In genomic region chr19:10334340-10335148, GRCh38 we compare ENCODE assay signal across 8 cellular contexts. TPM values are rescaled to one million over a fixed set of nuclear protein-coding genes. Genes with fewer than 3 reads are reported as not detected.
DNase-seq lines count a peak whose midpoint lies in the region; ATAC-seq and TF ChIP-seq lines count a peak whose summit lies in the region.

No MANE protein-coding gene starts in this region.

- DNase-seq in GM23338 (ENCODE audit: low spot score) (peak; percentile 95), NCI-H748 (lab: John Stamatoyannopoulos, UW; ENCODE audit: unreplicated experiment) (peak; percentile 68), fibroblast of the aortic adventitia (ENCODE audit: low read depth) (peak; percentile 93), suprapubic skin (ENCODE audit: low spot score in 2 of 2) (peak; percentile 97 to 98), NCI-H524 (lab: John Stamatoyannopoulos, UW) (no peak)
- DNase-seq in activated T-cell treated with anti-CD3 and anti-CD28 coated beads, Interleukin-2, amount 50 U/mL, for 4 hours: no peak
- peak in 6 of 9 donors; percentile 15 to 64 (median 22) for DNase-seq in naive thymus-derived CD4-positive, alpha-beta T cell

- H3K27ac Mint-ChIP-seq in GM23338: no peak overlapping the region
- H3K27ac Mint-ChIP-seq in naive thymus-derived CD4-positive, alpha-beta T cell: peak overlapping the region in 6 of 9 donors; percentile 38 to 96 (median 76)

- intact Hi-C loops in naive thymus-derived CD4-positive, alpha-beta T cell (cut with micrococcal nuclease): loop anchor here (5.0 kb wide), 3 partner anchors 62 to 233 kb away; partner anchors contain the start of genes CDKN2D (in 1 of the 2), ICAM1 (in 1 of the 2) and KRI1 (in 1 of the 2)

- TF ChIP-seq CTCF in 22Rv1 (IDR thresholded peaks at IDR 0.05) (peak; percentile 28; the same call in 1 of the 2 replicates), GM23338 (conservative IDR thresholded peaks at IDR 0.05; ENCODE audit: low read depth in 2 of 2) (peak in 1 of 2 experiments; percentile 21; a peak in 3 of 4 replicates), fibroblast of the aortic adventitia (IDR thresholded peaks at IDR 0.05; ENCODE audit: insufficient read depth, low read length) (peak; percentile 7), suprapubic skin (IDR thresholded peaks at IDR 0.05) (no peak)

- POLR2A ChIA-PET in naive thymus-derived CD4-positive, alpha-beta T cell (lab: Charles Lee): interaction anchor here (0.6 to 2.5 kb wide), 7 partner anchors 11 to 1845 kb away, joined by 3 to 11 read pairs (median 6); partner anchors contain the start of genes FDX2, ICAM1 and TYK2

- 7% methylated on average over 20 of the region's 51 CpGs for WGBS in suprapubic skin

- H3K4me1 Mint-ChIP-seq in GM23338: peaks cover 19% of the 10 kb centered on the region
- peaks cover 40% of the 10 kb centered on the region for H3K4me1 Mint-ChIP-seq in activated T-cell treated with anti-CD3 and anti-CD28 coated beads, Interleukin-2, amount 50 U/mL, for 4 hours (ENCODE audit: low read depth)
- H3K4me1 Mint-ChIP-seq in naive thymus-derived CD4-positive, alpha-beta T cell: peaks cover 17 to 61% (median 45%) of the 10 kb centered on the region in 7 donors

- ATAC-seq in GM23338: peak; percentile 66
- no peak for ATAC-seq in activated T-cell treated with anti-CD3 and anti-CD28 coated beads, Interleukin-2, amount 50 U/mL, for 4 hours
- ATAC-seq in naive thymus-derived CD4-positive, alpha-beta T cell: no peak

- CTCF ChIA-PET in naive thymus-derived CD4-positive, alpha-beta T cell (lab: Charles Lee): interaction anchor here (0.7 to 1.1 kb wide), 2 partner anchors 53 to 227 kb away, joined by 3 read pairs; no protein-coding TSS in a partner anchor

- peaks cover 15% of the 10 kb centered on the region for H3K36me3 Mint-ChIP-seq in GM23338 (ENCODE audit: low read depth)
- H3K36me3 Mint-ChIP-seq in activated T-cell treated with anti-CD3 and anti-CD28 coated beads, Interleukin-2, amount 50 U/mL, for 4 hours (ENCODE audit: insufficient read depth): peaks cover 8% of the 10 kb centered on the region
- H3K36me3 Mint-ChIP-seq in naive thymus-derived CD4-positive, alpha-beta T cell: peaks cover 0 to 25% (median 0%) of the 10 kb centered on the region in 5 donors

- 0 out of 2 replicates have a peak, but pooled peaks cover 2% of the 10 kb centered on the region for H3K36me3 ChIP-seq in GM23338 (ENCODE audit: insufficient read depth)
- H3K36me3 ChIP-seq in naive thymus-derived CD4-positive, alpha-beta T cell (ENCODE audit: control insufficient read depth in 2 of 3, insufficient read depth in 3 of 3, low read length in 3 of 3): peaks cover 4 to 53% (median 6%) of the 10 kb centered on the region in 3 experiments
- peaks cover 10% of the 10 kb centered on the region for H3K36me3 ChIP-seq in suprapubic skin

- H3K4me3 ChIP-seq in GM23338 (peak overlapping the region; percentile 99), fibroblast of the aortic adventitia (ENCODE audit: low read depth, low read length) (peak overlapping the region; percentile 88), suprapubic skin (peak overlapping the region; percentile 85)
- H3K4me3 ChIP-seq in naive thymus-derived CD4-positive, alpha-beta T cell (ENCODE audit: low read length): no peak overlapping the region

- no peak for TF ChIP-seq EP300 in suprapubic skin (IDR thresholded peaks at IDR 0.05)

- peak overlapping the region; percentile 98 for H3K4me3 Mint-ChIP-seq in GM23338
- H3K4me3 Mint-ChIP-seq in activated T-cell treated with anti-CD3 and anti-CD28 coated beads, Interleukin-2, amount 50 U/mL, for 4 hours: peak overlapping the region; percentile 96
- H3K4me3 Mint-ChIP-seq in naive thymus-derived CD4-positive, alpha-beta T cell: peak overlapping the region in 9 of 10 donors; percentile 39 to 98 (median 66)

- H3K4me1 ChIP-seq in GM23338 (ENCODE audit: insufficient read depth) (peaks cover 24% of the 10 kb centered on the region; the same call in 1 of the 2 replicates), suprapubic skin (peaks cover 31% of the 10 kb centered on the region)
- H3K4me1 ChIP-seq in naive thymus-derived CD4-positive, alpha-beta T cell (ENCODE audit: control insufficient read depth in 2 of 2, insufficient read depth in 2 of 2, low read length in 2 of 2): peaks cover 26 to 37% of the 10 kb centered on the region in 2 donors

- H2AFZ ChIP-seq in GM23338: peak overlapping the region; percentile 83

- H4K20me1 ChIP-seq in GM23338 (replicated peaks; ENCODE audit: insufficient read depth): peaks cover 10% of the 10 kb centered on the region

- H3K27me3 ChIP-seq in GM23338 (ENCODE audit: insufficient read depth): no peaks in the 10 kb centered on the region
- H3K27me3 ChIP-seq in naive thymus-derived CD4-positive, alpha-beta T cell (ENCODE audit: control insufficient read depth in 2 of 2, insufficient read depth in 2 of 2, low read length in 2 of 2): no peaks in the 10 kb centered on the region
- H3K27me3 ChIP-seq in suprapubic skin: no peaks in the 10 kb centered on the region

- no peaks in the 10 kb centered on the region for H3K9me2 ChIP-seq in GM23338 (ENCODE audit: insufficient read depth)

- no peak for TF ChIP-seq POLR2A in suprapubic skin (IDR thresholded peaks at IDR 0.05)

- H3K9me3 ChIP-seq in naive thymus-derived CD4-positive, alpha-beta T cell (ENCODE audit: control insufficient read depth in 2 of 3, low read length in 3 of 3): no peaks in the 10 kb centered on the region
- H3K9me3 ChIP-seq in suprapubic skin: no peaks in the 10 kb centered on the region

- peak overlapping the region; percentile 93 for H3K4me2 ChIP-seq in GM23338

- no peaks in the 10 kb centered on the region; the same call in 2 of the 3 replicates for H3K9me3 Mint-ChIP-seq in GM23338
- H3K9me3 Mint-ChIP-seq in activated T-cell treated with anti-CD3 and anti-CD28 coated beads, Interleukin-2, amount 50 U/mL, for 4 hours: no peaks in the 10 kb centered on the region
- peaks cover 0 to 2% (median 0%) of the 10 kb centered on the region in 11 donors for H3K9me3 Mint-ChIP-seq in naive thymus-derived CD4-positive, alpha-beta T cell

- H3K27me3 Mint-ChIP-seq in GM23338 (ENCODE audit: insufficient read depth, low read depth, poor library complexity): peaks cover 19% of the 10 kb centered on the region
- H3K27me3 Mint-ChIP-seq in activated T-cell treated with anti-CD3 and anti-CD28 coated beads, Interleukin-2, amount 50 U/mL, for 4 hours (ENCODE audit: low read depth): no peaks in the 10 kb centered on the region
- H3K27me3 Mint-ChIP-seq in naive thymus-derived CD4-positive, alpha-beta T cell: no peaks in the 10 kb centered on the region

- peaks cover 6% of the 10 kb centered on the region for H3F3A ChIP-seq in GM23338 (replicated peaks; ENCODE audit: low read depth)

- H3K27ac ChIP-seq in 22Rv1 (peak overlapping the region; percentile 85), GM23338 (ENCODE audit: low read depth) (no peak overlapping the region), suprapubic skin (peak overlapping the region; percentile 26)
- H3K27ac ChIP-seq in naive thymus-derived CD4-positive, alpha-beta T cell (ENCODE audit: low read depth, low read length): no peak overlapping the region

- H3K79me2 ChIP-seq in GM23338 (replicated peaks; ENCODE audit: insufficient read depth): peaks cover 33% of the 10 kb centered on the region

RNA-seq across cellular contexts. Expression of gene RAVER1, which starts 1.2 kb away (rescaled TPM):
- total RNA-seq in GM23338 (2014; rRNA removed; shearing (Covaris generic)): 88.3 and 96.7 TPM in 2 replicates
- polyA plus RNA-seq in GM23338 (2016; fragmentation: Nextera tagmentation; extraction: Ambion mirVana): 23.6 and 25.5 TPM in 2 replicates
- total RNA-seq in activated T-cell treated with anti-CD3 and anti-CD28 coated beads, Interleukin-2, amount 50 U/mL, for 4 hours: 100 to 1,000 TPM; 135 to 143 (median 135) TPM
- total RNA-seq in fibroblast of the aortic adventitia (ENCODE audit: low replicate concordance) (6.5 and 12.0 TPM in 2 replicates), suprapubic skin (10 to 100 TPM; 18.4 to 27.8 (median 24.8) TPM)
- 10 to 100 TPM; 43.2 to 81.1 (median 50.2) TPM for total RNA-seq in naive thymus-derived CD4-positive, alpha-beta T cell
- 10 to 100 TPM; 15.6 to 31.9 TPM for polyA plus RNA-seq in naive thymus-derived CD4-positive, alpha-beta T cell

RNA-seq across cellular contexts. Expression of gene ICAM3, which starts 4.9 kb away (rescaled TPM):
- 9.6 TPM in 2 replicates for total RNA-seq in GM23338 (2014; rRNA removed; shearing (Covaris generic))
- polyA plus RNA-seq in GM23338 (2016; fragmentation: Nextera tagmentation; extraction: Ambion mirVana): 14.7 and 19.2 TPM in 2 replicates
- total RNA-seq in activated T-cell treated with anti-CD3 and anti-CD28 coated beads, Interleukin-2, amount 50 U/mL, for 4 hours: 10 to 100 TPM; 60.2 to 62.3 (median 62.2) TPM
- total RNA-seq in fibroblast of the aortic adventitia (ENCODE audit: low replicate concordance) (1.3 and 8.5 TPM in 2 replicates), suprapubic skin (1 to 10 TPM; 3.1 to 4.5 (median 3.8) TPM)
- 100 to 1,000 TPM; 165 to 202 (median 189) TPM for total RNA-seq in naive thymus-derived CD4-positive, alpha-beta T cell
- polyA plus RNA-seq in naive thymus-derived CD4-positive, alpha-beta T cell: 100 to 1,000 TPM; 229 to 244 TPM

RNA-seq across cellular contexts. Expression of gene FDX2, which starts 18.7 kb away (rescaled TPM):
- total RNA-seq in GM23338 (2014; rRNA removed; shearing (Covaris generic)): 27.3 and 28.7 TPM in 2 replicates
- 29.7 and 35.0 TPM in 2 replicates for polyA plus RNA-seq in GM23338 (2016; fragmentation: Nextera tagmentation; extraction: Ambion mirVana)
- 10 to 100 TPM; 32.5 to 43.0 (median 38.3) TPM for total RNA-seq in activated T-cell treated with anti-CD3 and anti-CD28 coated beads, Interleukin-2, amount 50 U/mL, for 4 hours
- total RNA-seq in fibroblast of the aortic adventitia (ENCODE audit: low replicate concordance) (15.1 and 97.6 TPM in 2 replicates), suprapubic skin (10 to 100 TPM in 3 of 4 donors, 1 to 10 TPM in 1; 7.9 to 19.0 (median 14.5) TPM)
- 10 to 100 TPM in 2 of 5 experiments, 1 to 10 TPM in 3; 5.7 to 10.5 (median 9.3) TPM for total RNA-seq in naive thymus-derived CD4-positive, alpha-beta T cell
- polyA plus RNA-seq in naive thymus-derived CD4-positive, alpha-beta T cell: 10 to 100 TPM; 18.3 to 19.4 TPM

RNA-seq across cellular contexts. Expression of gene ZGLP1, which starts 24.9 kb away (rescaled TPM):
- 1.5 and 4.7 TPM in 2 replicates for total RNA-seq in GM23338 (2014; rRNA removed; shearing (Covaris generic))
- polyA plus RNA-seq in GM23338 (2016; fragmentation: Nextera tagmentation; extraction: Ambion mirVana): 5.3 and 5.9 TPM in 2 replicates
- 10 to 100 TPM in 1 of 3 donors, 1 to 10 TPM in 2; 6.9 to 10.1 (median 9.3) TPM for total RNA-seq in activated T-cell treated with anti-CD3 and anti-CD28 coated beads, Interleukin-2, amount 50 U/mL, for 4 hours
- 0.16 and 0.63 TPM in 2 replicates for total RNA-seq in fibroblast of the aortic adventitia (ENCODE audit: low replicate concordance)
- total RNA-seq in naive thymus-derived CD4-positive, alpha-beta T cell: 10 to 100 TPM in 1 of 5 experiments, 1 to 10 TPM in 4; 1.2 to 11.4 (median 6.2) TPM
- polyA plus RNA-seq in naive thymus-derived CD4-positive, alpha-beta T cell: under 1 TPM in 1 of 2 donors, not detected in 1; 0.22 TPM
- 1 to 10 TPM; 1.4 to 7.2 (median 2.9) TPM for total RNA-seq in suprapubic skin

RNA-seq across cellular contexts. Expression of gene ICAM5, which starts 44.8 kb away (rescaled TPM):
- total RNA-seq in GM23338 (2014; rRNA removed; shearing (Covaris generic)): 2.7 and 4.6 TPM in 2 replicates
- 0.47 and 0.78 TPM in 2 replicates for polyA plus RNA-seq in GM23338 (2016; fragmentation: Nextera tagmentation; extraction: Ambion mirVana)
- 1 to 10 TPM; 3.1 to 4.3 (median 3.1) TPM for total RNA-seq in activated T-cell treated with anti-CD3 and anti-CD28 coated beads, Interleukin-2, amount 50 U/mL, for 4 hours
- total RNA-seq in fibroblast of the aortic adventitia (ENCODE audit: low replicate concordance) (1.2 and 4.4 TPM in 2 replicates), suprapubic skin (under 1 TPM in 3 of 4 donors, not detected in 1; 0.21 to 0.97 (median 0.62) TPM)
- 1 to 10 TPM in 1 of 5 experiments, under 1 TPM in 2, not detected in 2; 0.46 to 2.4 (median 0.48) TPM for total RNA-seq in naive thymus-derived CD4-positive, alpha-beta T cell
- not detected for polyA plus RNA-seq in naive thymus-derived CD4-positive, alpha-beta T cell

Comparison
In these comparisons a context has a peak if more than half of its experiments do, and no peak if none do; other contexts are left out.
1. H3K27ac ChIP-seq: peak in 22Rv1 (single experiment) and suprapubic skin (single experiment); none in GM23338 (single experiment) and naive thymus-derived CD4-positive, alpha-beta T cell (single experiment).
2. CTCF ChIP-seq: peak in 22Rv1 (single experiment) and fibroblast of the aortic adventitia (single experiment); none in suprapubic skin (0 of 2).
3. DNase-seq: peak in GM23338 (single experiment), NCI-H748 (single experiment), fibroblast of the aortic adventitia (single experiment), naive thymus-derived CD4-positive, alpha-beta T cell (6 of 9) and suprapubic skin (2 of 2); none in activated T-cell treated with anti-CD3 and anti-CD28 coated beads, Interleukin-2, amount 50 U/mL, for 4 hours (single experiment) and NCI-H524 (0 of 2).
4. Peak in every context shown above with its lines, with median percentiles within 50 percentile points of each other: H3K4me3 Mint-ChIP-seq.